In genomic region chr16:69691980-69692911, GRCh38 we compare ENCODE assay signal across 1 cellular context.
TF ChIP-seq lines count a peak whose summit lies in the region.

No MANE protein-coding gene starts in this region.

TF ChIP-seq in SK-N-SH treated with all-trans-retinoic acid at 6 μM for 48 hours, 23 proteins besides CTCF, POLR2A, EP300 and RAD21:
- TF ChIP-seq POU6F1 (CRISPR knock-in tag; IDR thresholded peaks at IDR 0.05; ENCODE audit: borderline replicate concordance, low read depth) = no peak
- no peak for TF ChIP-seq ISL1 (CRISPR knock-in tag; IDR thresholded peaks at IDR 0.05)
